ENCODE assay signal across 18 cellular contexts in genomic region chr13:110651726-110652230, GRCh38. TPM values are rescaled to one million over a fixed set of nuclear protein-coding genes. Genes with fewer than 3 reads are reported as not detected.
DNase-seq lines count a peak whose midpoint lies in the region; ATAC-seq and TF ChIP-seq lines count a peak whose summit lies in the region.
"Had no signal": no experiment of that assay in that cellular context is flagged by ENCODE, and none has a peak within 500 bp of the region (broad histone marks: within the 10 kb centered on the region; RNA-seq: fewer than 3 reads in every experiment).

No MANE protein-coding gene starts in this region.

- no peak overlapping the region for H3K4me3 ChIP-seq in endodermal cell (ENCODE audit: low read length)
- H3K4me3 ChIP-seq: GM23248 had no signal

- no peaks in the 10 kb centered on the region for H3K4me1 ChIP-seq in endodermal cell (ENCODE audit: control insufficient read depth, insufficient read depth, low read length)
- H3K4me1 ChIP-seq: Caco-2 had no signal

- no peak overlapping the region for H3K9ac ChIP-seq in endodermal cell (ENCODE audit: extremely low read depth, low read length, poor library complexity, severe bottlenecking)
- H3K9ac ChIP-seq: GM23248 had no signal

- H3K27ac Mint-ChIP-seq in IgD-negative memory B cell, result peak overlapping the region in 2 of 3 donors; percentile 23 to 35
- no peak overlapping the region for H3K27ac Mint-ChIP-seq in endodermal cell
- H3K27ac Mint-ChIP-seq in osteocyte (ENCODE audit: unreplicated experiment), result no peak overlapping the region
- H3K27ac Mint-ChIP-seq: HFFc6 had no signal

- peaks cover 18% of the 10 kb centered on the region for H3K36me3 ChIP-seq in endodermal cell (ENCODE audit: control insufficient read depth, insufficient read depth, low read length)

- DNase-seq in DMS79 (lab: John Stamatoyannopoulos, UW) (peak; percentile 37), endodermal cell (peak; percentile 33), osteocyte (ENCODE audit: extremely low spot score, unreplicated experiment) (peak; percentile 75), hepatic stellate cell (ENCODE audit: low spot score) (no peak), HCEC 1CT (no peak)
- DNase-seq: ACHN, AML-193, Caco-2, GM23248, HFFc6, NCI-H1092, NCI-H146, NCI-H2081 treated with DMSO at 0.1 percent for 48 hours, NCI-H2227 treated with DMSO at 0.1 percent for 48 hours, NCI-H524 had no signal

- H3K4me3 Mint-ChIP-seq in IgD-negative memory B cell (peak overlapping the region in 1 of 4 donors; percentile 51), endodermal cell (no peak overlapping the region), osteocyte (ENCODE audit: unreplicated experiment) (no peak overlapping the region)
- H3K4me3 Mint-ChIP-seq: HFFc6 had no signal

- 92 to 93% methylated on average over 9 to 16 of the region's 16 CpGs for WGBS in endodermal cell (ENCODE audit: insufficient coverage in 1 of 2, insufficient read length in 1 of 2), 2 experiments

- no peaks in the 10 kb centered on the region for H3K9me3 ChIP-seq in endodermal cell (ENCODE audit: control insufficient read depth, low read length)
- H3K9me3 ChIP-seq: Caco-2 had no signal

- no peaks in the 10 kb centered on the region for H3K27me3 Mint-ChIP-seq in IgD-negative memory B cell
- no peaks in the 10 kb centered on the region for H3K27me3 Mint-ChIP-seq in endodermal cell (ENCODE audit: insufficient read depth)
- no peaks in the 10 kb centered on the region for H3K27me3 Mint-ChIP-seq in osteocyte (ENCODE audit: unreplicated experiment)

- H3K4me1 Mint-ChIP-seq in IgD-negative memory B cell (peaks cover 20 to 29% (median 29%) of the 10 kb centered on the region in 3 donors), endodermal cell (peaks cover 9% of the 10 kb centered on the region), osteocyte (ENCODE audit: unreplicated experiment) (no peaks in the 10 kb centered on the region)

- H3K36me3 Mint-ChIP-seq in IgD-negative memory B cell, result peaks cover 7% of the 10 kb centered on the region
- H3K36me3 Mint-ChIP-seq in endodermal cell (ENCODE audit: low read depth), result peaks cover 15% of the 10 kb centered on the region
- H3K36me3 Mint-ChIP-seq in osteocyte (ENCODE audit: unreplicated experiment), result peaks cover 26% of the 10 kb centered on the region

- H3K9me3 Mint-ChIP-seq in IgD-negative memory B cell (no peaks in the 10 kb centered on the region), endodermal cell (no peaks in the 10 kb centered on the region), osteocyte (ENCODE audit: unreplicated experiment) (no peaks in the 10 kb centered on the region)
- H3K9me3 Mint-ChIP-seq: HFFc6 had no signal

- TF ChIP-seq CTCF in endodermal cell (conservative IDR thresholded peaks at IDR 0.05) (no peak), osteocyte (IDR thresholded peaks at IDR 0.05) (no peak)

- H3K27me3 ChIP-seq in endodermal cell (ENCODE audit: control insufficient read depth, insufficient read depth, low read length, poor library complexity, severe bottlenecking), result no peaks in the 10 kb centered on the region

- no peak for ATAC-seq in GM18858 (IDR thresholded peaks at IDR 0.05; ENCODE audit: unreplicated experiment)
- ATAC-seq: Panc1 had no signal

- H3K27ac ChIP-seq in endodermal cell (ENCODE audit: low read depth, low read length), result no peak overlapping the region
- H3K27ac ChIP-seq: GM23248 had no signal

RNA-seq across cellular contexts. Expression of gene NAXD, which starts 36.4 kb away (rescaled TPM):
- 20.5 TPM for polyA plus RNA-seq in IgD-negative memory B cell
- 10 to 100 TPM; 31.3 to 33.4 TPM for total RNA-seq in endodermal cell
- polyA plus RNA-seq in endodermal cell (2013, experiment 1 of 2), result 23.2 TPM
- polyA plus RNA-seq in endodermal cell (2013, experiment 2 of 2), result 22.0 TPM
- total RNA-seq in osteocyte, result 34.3 and 35.6 TPM in 2 replicates

RNA-seq across cellular contexts. Expression of gene CARS2, which starts 54.1 kb away (rescaled TPM):
- 68.5 TPM for polyA plus RNA-seq in IgD-negative memory B cell
- total RNA-seq in endodermal cell (10 to 100 TPM; 53.0 to 53.2 TPM), osteocyte (57.1 and 62.2 TPM in 2 replicates)
- 29.5 TPM for polyA plus RNA-seq in endodermal cell (2013, experiment 1 of 2)
- 28.6 TPM for polyA plus RNA-seq in endodermal cell (2013, experiment 2 of 2)

Comparison
In these comparisons a context has a peak if more than half of its experiments do, and no peak if none do; other contexts are left out.
1. DNase-seq: peak in DMS79 (single experiment), endodermal cell (single experiment) and osteocyte (single experiment); none in hepatic stellate cell (single experiment) and HCEC 1CT (single experiment).
2. H3K27ac Mint-ChIP-seq: peak in IgD-negative memory B cell (2 of 3); none in endodermal cell (single experiment) and osteocyte (single experiment).